Comparison of ENCODE assay signal across 9 cellular contexts in genomic region chr9:137457406-137458193, GRCh38. TPM values are rescaled to one million over a fixed set of nuclear protein-coding genes. Genes with fewer than 3 reads are reported as not detected.
DNase-seq lines count a peak whose midpoint lies in the region; ATAC-seq, FAIRE-seq and TF ChIP-seq lines count a peak whose summit lies in the region.
"Had no signal": no experiment of that assay in that cellular context is flagged by ENCODE, and none has a peak within 500 bp of the region (broad histone marks: within the 10 kb centered on the region; RNA-seq: fewer than 3 reads in every experiment).

No MANE protein-coding gene starts in this region.

- peak overlapping the region in 1 of 7 donors; percentile 68 for H3K27ac Mint-ChIP-seq in CD14-positive monocyte

- TF ChIP-seq CTCF in CD14-positive monocyte (IDR thresholded peaks at IDR 0.05) (no peak), RWPE2 (IDR thresholded peaks at IDR 0.05; ENCODE audit: poor library complexity, severe bottlenecking) (no peak), H1 (IDR thresholded peaks at IDR 0.05; ENCODE audit: control extremely low read depth in 1 of 3, insufficient read depth in 1 of 3, low read depth in 1 of 3, low read length in 3 of 3) (no peak), neural cell (IDR thresholded peaks at IDR 0.05; ENCODE audit: poor library complexity, severe bottlenecking) (no peak), foreskin keratinocyte (conservative IDR thresholded peaks at IDR 0.05) (no peak)

- H3K4me1 ChIP-seq in RWPE2 (ENCODE audit: insufficient read depth, poor library complexity, severe bottlenecking) (no peaks in the 10 kb centered on the region), H1 (replicated peaks in 1 of 4; ENCODE audit: control insufficient read depth in 3 of 4, insufficient read depth in 4 of 4, low read length in 3 of 4) (peaks cover 0 to 30% (median 22%) of the 10 kb centered on the region in 4 experiments; a peak in 6 of 7 replicates), foreskin keratinocyte (no peaks in the 10 kb centered on the region)

- H3K9ac ChIP-seq in H1 (replicated peaks in 1 of 4; ENCODE audit: extremely low read depth in 1 of 4, low read depth in 3 of 4, low read length in 3 of 4) (no peak overlapping the region), neural cell (ENCODE audit: low read length) (peak overlapping the region; percentile 85)

- WGBS in H1 (ENCODE audit: extremely low coverage in 1 of 2, insufficient coverage in 1 of 2, insufficient read length in 1 of 2, insufficient replicate concordance in 2 of 2, low coverage in 1 of 2, low lambda C conversion rate in 2 of 2, missing lambda C conversion rate in 1 of 2), 2 experiments: 92% methylated on average over 39 of the region's 44 CpGs; no CpG with 5 or more reads in 1 of the 2 experiments

- peaks cover 11 to 16% of the 10 kb centered on the region in 2 donors for H3K36me3 Mint-ChIP-seq in CD14-positive monocyte

- H4K5ac ChIP-seq in H1 (ENCODE audit: insufficient read length, low read depth, low read length): no peak overlapping the region

- H3K27me3 ChIP-seq in RWPE2 (ENCODE audit: insufficient read depth, poor library complexity, severe bottlenecking) (no peaks in the 10 kb centered on the region), H1 (replicated peaks in 1 of 4; ENCODE audit: control insufficient read depth in 3 of 4, extremely low read depth in 1 of 4, insufficient read depth in 3 of 4, low read length in 3 of 4) (peaks cover 0 to 15% (median 9%) of the 10 kb centered on the region in 4 experiments; a peak in 5 of 7 replicates), neural cell (ENCODE audit: insufficient read depth, low read depth, low read length) (no peaks in the 10 kb centered on the region), foreskin keratinocyte (peaks cover 9% of the 10 kb centered on the region)

- no peak overlapping the region for H2BK5ac ChIP-seq in H1 (ENCODE audit: low read depth, low read length)

- TF ChIP-seq EP300 in H1 (IDR thresholded peaks at IDR 0.05; ENCODE audit: borderline replicate concordance in 1 of 2, low read depth in 2 of 2, low read length in 2 of 2) (no peak), neural cell (conservative IDR thresholded peaks at IDR 0.05; ENCODE audit: poor library complexity, severe bottlenecking) (no peak)

- peak overlapping the region; percentile 25; the same call in 1 of the 2 replicates for H4K8ac ChIP-seq in H1 (ENCODE audit: extremely low read depth, insufficient read depth, low read length)

- ATAC-seq in RWPE2 (ENCODE audit: low read depth) (no peak), foreskin keratinocyte (no peak), HG03565 (IDR thresholded peaks at IDR 0.05; ENCODE audit: unreplicated experiment) (no peak), HG03139 (IDR thresholded peaks at IDR 0.05; ENCODE audit: unreplicated experiment) (no peak), HG02571 (IDR thresholded peaks at IDR 0.05; ENCODE audit: unreplicated experiment) (no peak)

- H4K91ac ChIP-seq in H1 (replicated peaks; ENCODE audit: insufficient read length, low read length): no peak overlapping the region

- H3K4me3 Mint-ChIP-seq in CD14-positive monocyte: peak overlapping the region; percentile 46 to 49

- no peak overlapping the region for H3K56ac ChIP-seq in H1 (replicated peaks; ENCODE audit: insufficient read length, low read depth, low read length)

- H3K4me3 ChIP-seq in RWPE2 (ENCODE audit: severe bottlenecking): peak overlapping the region; percentile 69
- H3K4me3 ChIP-seq in H1 (ENCODE audit: extremely low read depth in 1 of 4, insufficient read depth in 2 of 4, low read depth in 3 of 4, low read length in 4 of 4): peak overlapping the region in 3 of 4 experiments; percentile 43 to 89 (median 60); a peak in 3 of 8 replicates
- H3K4me3 ChIP-seq in neural cell (ENCODE audit: low read length): peak overlapping the region; percentile 94

- peaks cover 0 to 11% of the 10 kb centered on the region in 2 experiments for H4K20me1 ChIP-seq in H1 (replicated peaks in 1 of 2; ENCODE audit: control insufficient read depth in 1 of 2, insufficient read depth in 2 of 2, low read length in 2 of 2)
- H4K20me1 ChIP-seq in neural cell (ENCODE audit: insufficient read depth): no peaks in the 10 kb centered on the region

- no peak overlapping the region for H2BK15ac ChIP-seq in H1 (ENCODE audit: low read length)

- no peak overlapping the region for H3K4ac ChIP-seq in H1 (replicated peaks; ENCODE audit: insufficient read length, low read depth, low read length)

- CTCF ChIA-PET in H1 (lab: Charles Lee; ENCODE audit: partially characterized antibody): interaction anchor here (0.7 to 1.3 kb wide), 3 partner anchors 14 to 155 kb away, joined by 3 to 4 read pairs (median 3); partner anchors contain the start of gene NRARP

- no peak overlapping the region for H3K14ac ChIP-seq in H1 (ENCODE audit: insufficient read length)

- H3K4me2 ChIP-seq in H1 (ENCODE audit: insufficient read depth in 1 of 2, low read depth in 2 of 2, low read length in 2 of 2): peak overlapping the region; percentile 75 to 93
- peak overlapping the region; percentile 51 for H3K4me2 ChIP-seq in neural cell (ENCODE audit: low read length)

- no peak overlapping the region for H2AK5ac ChIP-seq in H1 (ENCODE audit: low read depth, low read length)

- intact Hi-C loops in CD14-positive monocyte (cut with micrococcal nuclease): loop anchor here in 1 of 2 donors (5.0 kb wide), 1 partner anchor 35 kb away; the partner anchor contains the start of genes EXD3 and NOXA1

- H3K79me2 ChIP-seq in H1 (ENCODE audit: control insufficient read depth in 1 of 2, insufficient read depth in 2 of 2, low read length in 2 of 2) (no peaks in the 10 kb centered on the region; a peak in 1 of 4 replicates), neural cell (replicated peaks; ENCODE audit: insufficient read depth, low read length) (no peaks in the 10 kb centered on the region)

- H3K9me3 Mint-ChIP-seq in CD14-positive monocyte: peaks cover 0 to 12% (median 5%) of the 10 kb centered on the region in 7 donors

- no peaks in the 10 kb centered on the region for H3K9me3 ChIP-seq in RWPE2 (ENCODE audit: severe bottlenecking)
- H3K9me3 ChIP-seq in H1 (ENCODE audit: insufficient read depth in 2 of 2, low read depth in 1 of 2, low read length in 1 of 2): no peaks in the 10 kb centered on the region; a peak in 1 of 4 replicates
- H3K9me3 ChIP-seq in neural cell (ENCODE audit: low read length): no peaks in the 10 kb centered on the region

- TF ChIP-seq POLR2A in H1 (IDR thresholded peaks at IDR 0.05; ENCODE audit: control extremely low read depth in 1 of 2, low read depth in 2 of 2, low read length in 2 of 2): no peak

- DNase-seq in CD14-positive monocyte (ENCODE audit: low spot score) (peak; percentile 45), RWPE2 (ENCODE audit: low spot score) (peak; percentile 52), H1 (ENCODE audit: low read depth in 1 of 2, low spot score in 2 of 2) (no peak), foreskin keratinocyte (no peak)
- DNase-seq: T-helper 9 cell had no signal

- no peaks in the 10 kb centered on the region for H3K9me2 ChIP-seq in neural cell (ENCODE audit: insufficient read depth, low read length)

- H2BK12ac ChIP-seq in H1 (ENCODE audit: low read depth, low read length): 0 out of 2 replicates have a peak overlapping the region, but pooled peaks have one; percentile 9

- H3K4me1 Mint-ChIP-seq in CD14-positive monocyte: peaks cover 17% of the 10 kb centered on the region

- TF ChIP-seq RAD21 in H1 (IDR thresholded peaks at IDR 0.05 in 1 of 2, conservative IDR thresholded peaks at IDR 0.05 in 1 of 2; ENCODE audit: low read depth in 2 of 2, low read length in 2 of 2) (no peak), neural cell (conservative IDR thresholded peaks at IDR 0.05) (no peak)

- peaks cover 15% of the 10 kb centered on the region; the same call in 1 of the 2 replicates for H3K23me2 ChIP-seq in H1 (ENCODE audit: low read depth, low read length)

- H2AFZ ChIP-seq in H1 (ENCODE audit: low read length) (no peak overlapping the region), neural cell (ENCODE audit: low read depth, low read length) (no peak overlapping the region)

- no peak overlapping the region for H3K23ac ChIP-seq in H1 (ENCODE audit: insufficient read length)

- peaks cover 28% of the 10 kb centered on the region for H3K36me3 ChIP-seq in RWPE2 (ENCODE audit: low read depth)
- peaks cover 0 to 14% (median 7%) of the 10 kb centered on the region in 4 experiments; a peak in 6 of 8 replicates for H3K36me3 ChIP-seq in H1 (ENCODE audit: control insufficient read depth in 2 of 4, insufficient read depth in 4 of 4, low read length in 3 of 4)
- H3K36me3 ChIP-seq in neural cell (ENCODE audit: insufficient read depth, low read length): no peaks in the 10 kb centered on the region

- H3K18ac ChIP-seq in H1 (ENCODE audit: extremely low read depth, low read length): no peak overlapping the region

- no peak for FAIRE-seq in H1 (lab: Jason Lieb, UNC)

- no peak overlapping the region for H2BK20ac ChIP-seq in H1 (ENCODE audit: low read length)

- H3K27me3 Mint-ChIP-seq in CD14-positive monocyte (ENCODE audit: low read depth in 3 of 3): peaks cover 5 to 13% (median 6%) of the 10 kb centered on the region in 3 donors

- H3K27ac ChIP-seq in RWPE2 (ENCODE audit: poor library complexity, severe bottlenecking) (no peak overlapping the region), H1 (ENCODE audit: low read depth, low read length) (no peak overlapping the region), neural cell (ENCODE audit: low read length) (no peak overlapping the region), foreskin keratinocyte (no peak overlapping the region)

- H3F3A ChIP-seq in neural cell (ENCODE audit: insufficient read depth, low read length, poor library complexity, severe bottlenecking): no peaks in the 10 kb centered on the region

- H3K79me1 ChIP-seq in H1 (ENCODE audit: low read depth, low read length): peaks cover 3% of the 10 kb centered on the region; the same call in 1 of the 2 replicates

- POLR2A ChIA-PET in H1 (lab: Charles Lee; ENCODE audit: partially characterized antibody): no interaction called here

- no peak overlapping the region for H2BK120ac ChIP-seq in H1 (replicated peaks; ENCODE audit: low read depth, low read length)

RNA-seq across cellular contexts. Expression of gene NSMF, which starts 1.5 kb away (rescaled TPM):
- 1 to 10 TPM; 4.6 to 5.3 TPM for polyA plus RNA-seq in CD14-positive monocyte
- 55.5 and 56.7 TPM in 2 replicates for total RNA-seq in H1 (2021; fragmentation: NEBNext Ultra II Directional; extraction: Animal tissue kit (Norgen Biotek cat#: 25700))
- polyA plus RNA-seq in H1 (2011; rRNA removed): 65.1 and 90.8 TPM in 2 replicates
- 65.8 TPM for polyA plus RNA-seq in H1 (2011; cell fraction: cytosol; rRNA removed)
- 223 TPM for polyA plus RNA-seq in H1 (2011; cell fraction: nucleus; rRNA removed)
- polyA plus RNA-seq in H1 (2012, experiment 1 of 2): 31.7 to 60.6 TPM (median 47.9 TPM) in 4 replicates
- polyA plus RNA-seq in H1 (2012, experiment 2 of 2): 42.0 TPM
- 39.5 TPM for polyA plus RNA-seq in H1 (2013, experiment 1 of 2)
- polyA plus RNA-seq in H1 (2013, experiment 2 of 2): 37.5 TPM
- 23.1 and 28.8 TPM in 2 replicates for polyA minus RNA-seq in H1 (2011; rRNA and poly(A)+ RNA removed)
- polyA minus RNA-seq in H1 (2011; cell fraction: cytosol; rRNA and poly(A)+ RNA removed): 32.0 TPM
- 41.2 TPM for polyA minus RNA-seq in H1 (2011; cell fraction: nucleus; rRNA and poly(A)+ RNA removed)
- 51.2 and 57.5 TPM in 2 replicates for polyA plus RNA-seq in neural cell
- polyA minus RNA-seq in neural cell: 41.3 and 49.9 TPM in 2 replicates
- total RNA-seq in foreskin keratinocyte: 28.9 and 29.1 TPM in 2 replicates
- polyA plus RNA-seq in foreskin keratinocyte: 30.5 and 31.9 TPM in 2 replicates

RNA-seq across cellular contexts. Expression of gene ENTPD8, which starts 16.4 kb away (rescaled TPM):
- polyA plus RNA-seq in CD14-positive monocyte (not detected), H1 (2011; rRNA removed) (0.51 and 1.1 TPM in 2 replicates), neural cell (not detected in 2 replicates), foreskin keratinocyte (not detected in 2 replicates)
- total RNA-seq in H1 (2021; fragmentation: NEBNext Ultra II Directional; extraction: Animal tissue kit (Norgen Biotek cat#: 25700)): 0.33 and 0.48 TPM in 2 replicates
- polyA plus RNA-seq in H1 (2011; cell fraction: cytosol; rRNA removed): 0.69 TPM
- 6.1 TPM for polyA plus RNA-seq in H1 (2011; cell fraction: nucleus; rRNA removed)
- 0.39 to 1.0 TPM (median 0.86 TPM) in 4 replicates for polyA plus RNA-seq in H1 (2012, experiment 1 of 2)
- polyA plus RNA-seq in H1 (2012, experiment 2 of 2): 0.30 TPM
- polyA plus RNA-seq in H1 (2013, experiment 1 of 2): 0.45 TPM
- polyA plus RNA-seq in H1 (2013, experiment 2 of 2): 0.40 TPM
- polyA minus RNA-seq in H1 (2011; rRNA and poly(A)+ RNA removed): 0.12 TPM in 1 of 2 replicates, not detected in the other
- polyA minus RNA-seq in H1 (2011; cell fraction: cytosol; rRNA and poly(A)+ RNA removed): not detected
- polyA minus RNA-seq in H1 (2011; cell fraction: nucleus; rRNA and poly(A)+ RNA removed): 0.40 TPM
- polyA minus RNA-seq in neural cell: not detected in 2 replicates
- total RNA-seq in foreskin keratinocyte: not detected in 2 replicates

RNA-seq across cellular contexts. Expression of gene NOXA1, which starts 34.4 kb away (rescaled TPM):
- 1 to 10 TPM; 1.3 to 1.6 TPM for polyA plus RNA-seq in CD14-positive monocyte
- 0.34 and 0.55 TPM in 2 replicates for total RNA-seq in H1 (2021; fragmentation: NEBNext Ultra II Directional; extraction: Animal tissue kit (Norgen Biotek cat#: 25700))
- 0.91 and 1.5 TPM in 2 replicates for polyA plus RNA-seq in H1 (2011; rRNA removed)
- 1.3 TPM for polyA plus RNA-seq in H1 (2011; cell fraction: cytosol; rRNA removed)
- polyA plus RNA-seq in H1 (2011; cell fraction: nucleus; rRNA removed): 4.7 TPM
- polyA plus RNA-seq in H1 (2012, experiment 1 of 2): 0.41 to 1.2 TPM (median 0.88 TPM) in 4 replicates
- 0.25 TPM for polyA plus RNA-seq in H1 (2012, experiment 2 of 2)
- polyA plus RNA-seq in H1 (2013, experiment 1 of 2): 0.53 TPM
- 0.44 TPM for polyA plus RNA-seq in H1 (2013, experiment 2 of 2)
- polyA minus RNA-seq in H1 (2011; rRNA and poly(A)+ RNA removed): not detected in 2 replicates
- 0.81 TPM for polyA minus RNA-seq in H1 (2011; cell fraction: cytosol; rRNA and poly(A)+ RNA removed)
- polyA minus RNA-seq in H1 (2011; cell fraction: nucleus; rRNA and poly(A)+ RNA removed): 1.5 TPM
- 1.7 and 3.4 TPM in 2 replicates for polyA plus RNA-seq in neural cell
- polyA minus RNA-seq in neural cell: 0.58 and 0.73 TPM in 2 replicates
- total RNA-seq in foreskin keratinocyte: 0.39 and 0.88 TPM in 2 replicates
- polyA plus RNA-seq in foreskin keratinocyte: 0.50 and 0.91 TPM in 2 replicates

RNA-seq across cellular contexts. Expression of gene EXD3, which starts 34.6 kb away (rescaled TPM):
- 1 to 10 TPM; 2.0 to 3.0 TPM for polyA plus RNA-seq in CD14-positive monocyte
- total RNA-seq in H1 (2021; fragmentation: NEBNext Ultra II Directional; extraction: Animal tissue kit (Norgen Biotek cat#: 25700)): 7.0 and 7.2 TPM in 2 replicates
- polyA plus RNA-seq in H1 (2011; rRNA removed): 9.4 and 12.7 TPM in 2 replicates
- 11.1 TPM for polyA plus RNA-seq in H1 (2011; cell fraction: cytosol; rRNA removed)
- 40.6 TPM for polyA plus RNA-seq in H1 (2011; cell fraction: nucleus; rRNA removed)
- polyA plus RNA-seq in H1 (2012, experiment 1 of 2): 4.4 to 11.7 TPM (median 10.6 TPM) in 4 replicates
- 6.7 TPM for polyA plus RNA-seq in H1 (2012, experiment 2 of 2)
- polyA plus RNA-seq in H1 (2013, experiment 1 of 2): 5.3 TPM
- 4.9 TPM for polyA plus RNA-seq in H1 (2013, experiment 2 of 2)
- polyA minus RNA-seq in H1 (2011; rRNA and poly(A)+ RNA removed): 2.7 and 6.9 TPM in 2 replicates
- polyA minus RNA-seq in H1 (2011; cell fraction: cytosol; rRNA and poly(A)+ RNA removed): 6.4 TPM
- polyA minus RNA-seq in H1 (2011; cell fraction: nucleus; rRNA and poly(A)+ RNA removed): 11.7 TPM
- 32.9 and 51.3 TPM in 2 replicates for polyA plus RNA-seq in neural cell
- polyA minus RNA-seq in neural cell: 10.4 and 11.0 TPM in 2 replicates
- 4.5 and 5.5 TPM in 2 replicates for total RNA-seq in foreskin keratinocyte
- polyA plus RNA-seq in foreskin keratinocyte: 6.8 and 8.1 TPM in 2 replicates

Comparison
In these comparisons a context has a peak if more than half of its experiments do, and no peak if none do; other contexts are left out.
1. DNase-seq: peak in CD14-positive monocyte (single experiment) and RWPE2 (single experiment); none in H1 (0 of 2) and foreskin keratinocyte (0 of 2).
2. Peak in every context shown above with its lines, with median percentiles within 50 percentile points of each other: H3K4me3 ChIP-seq.